5 cellular contexts compared by ENCODE assay signal in the genomic region with DNA sequence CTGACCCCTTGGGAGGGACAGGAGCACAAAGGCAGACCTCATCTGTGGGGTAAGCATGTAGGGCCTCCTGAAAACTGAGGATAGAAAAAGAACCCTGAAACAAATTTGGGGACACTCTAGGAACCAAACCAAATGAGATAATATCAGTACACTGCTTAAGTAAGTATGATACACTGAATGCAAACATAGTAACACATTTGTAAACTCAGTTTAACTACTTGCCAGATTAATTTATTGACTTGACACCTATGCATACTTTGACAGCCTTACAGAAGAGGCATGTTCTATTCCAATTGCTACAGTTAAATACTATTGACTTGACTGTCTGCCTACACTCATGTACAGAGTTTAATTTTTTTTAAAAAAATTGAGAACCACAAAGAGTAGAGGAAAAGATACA.
"Had no signal": no experiment of that assay in that cellular context is flagged by ENCODE, and none has a peak within 500 bp of the region (broad histone marks: within the 10 kb centered on the region; RNA-seq: fewer than 3 reads in every experiment).

No MANE protein-coding gene starts in this region.

- H3K27ac ChIP-seq: HL-60 had no signal

- DNase-seq: IMR-90, KBM-7 had no signal

- ATAC-seq: HepG2, K562 had no signal

- H3K4me3 ChIP-seq: K562 had no signal
